In the genomic region with DNA sequence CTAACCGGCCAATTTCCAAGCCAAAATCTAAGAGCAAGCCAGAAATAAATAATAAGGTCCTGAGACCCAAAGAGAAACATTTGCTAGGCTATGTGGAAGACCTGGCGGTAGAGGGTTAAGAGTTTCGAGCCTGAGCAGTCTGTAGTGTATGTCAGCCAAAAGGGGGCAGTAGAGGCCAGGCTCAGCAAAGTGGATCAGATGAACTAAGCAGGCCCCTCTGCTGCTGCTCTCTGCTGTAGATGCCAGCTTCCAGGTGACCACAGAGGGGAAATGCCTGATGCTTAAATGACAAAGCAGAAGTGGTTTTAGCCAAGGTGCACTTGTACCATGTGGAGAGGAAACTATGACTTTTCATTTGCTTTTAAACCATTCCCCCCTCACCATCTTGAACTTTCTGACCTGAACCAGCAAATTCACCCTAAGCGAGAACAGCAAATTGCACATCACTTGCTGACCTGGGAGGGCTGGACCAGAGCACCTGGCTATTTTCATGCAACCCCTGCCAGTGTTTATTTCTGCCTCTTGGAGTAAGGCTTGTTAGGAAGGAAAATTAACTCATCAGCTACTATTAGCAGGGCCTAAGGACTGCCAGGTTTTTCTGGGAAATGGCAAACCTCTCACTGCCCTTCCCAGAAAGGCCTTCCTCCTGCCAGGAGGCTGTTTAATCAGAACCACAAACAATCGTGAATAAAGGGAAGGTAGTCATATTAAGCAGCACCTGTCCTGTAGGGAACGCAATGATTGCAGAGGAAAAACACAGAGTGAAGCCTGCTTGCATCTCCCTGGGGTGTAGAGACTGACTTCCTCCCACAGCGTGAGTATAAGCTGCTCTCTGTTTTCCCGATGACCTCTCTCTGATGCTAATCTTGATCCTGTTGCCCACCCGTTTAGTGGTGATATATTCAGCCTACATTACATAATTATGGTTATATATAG, we compare ENCODE assay signal across 8 cellular contexts.
DNase-seq lines count a peak whose midpoint lies in the region; ATAC-seq and TF ChIP-seq lines count a peak whose summit lies in the region.

No MANE protein-coding gene starts in this region.

- DNase-seq in SK-N-SH (peak; percentile 48), NCI-H82 treated with DMSO at 0.1 percent for 48 hours (lab: John Stamatoyannopoulos, UW; ENCODE audit: unreplicated experiment) (peak; percentile 17), cerebellum (ENCODE audit: low spot score) (peak; percentile 24), lung microvascular endothelial cell (ENCODE audit: low read depth in 2 of 2) (peak; percentile 78 to 93), cerebellar nuclear complex (lab: John Stamatoyannopoulos, UW) (no peak)

- no peaks in the 10 kb centered on the region for H3K9me3 ChIP-seq in SK-N-SH

- no peaks in the 10 kb centered on the region for H3K9me2 ChIP-seq in SK-N-SH

- no peak overlapping the region for H3K4me2 ChIP-seq in SK-N-SH

- H3K27me3 ChIP-seq in SK-N-SH (ENCODE audit: insufficient read depth) = no peaks in the 10 kb centered on the region

- CTCF ChIA-PET in SK-N-SH (lab: Yijun Ruan, JAX) = interaction anchor here (0.6 to 1.9 kb wide), 15 partner anchors 10 to 846 kb away, joined by 3 to 13 read pairs (median 4); no protein-coding TSS in a partner anchor

- H2AFZ ChIP-seq in SK-N-SH (ENCODE audit: low read depth) = no peak overlapping the region

- H3K36me3 ChIP-seq in SK-N-SH (replicated peaks in 1 of 2; ENCODE audit: control insufficient read depth in 1 of 2, insufficient read depth in 2 of 2, low read length in 1 of 2) = no peaks in the 10 kb centered on the region

- POLR2A ChIA-PET in SK-N-SH (lab: Yijun Ruan, JAX) = no interaction called here

- ATAC-seq in SK-N-SH treated with all-trans-retinoic acid at 6 μM for 48 hours (no peak), GM19452 (IDR thresholded peaks at IDR 0.05; ENCODE audit: unreplicated experiment) (peak; percentile 83), HG03354 (IDR thresholded peaks at IDR 0.05; ENCODE audit: poor library complexity, severe bottlenecking, unreplicated experiment) (peak; percentile 96)

- no peak for TF ChIP-seq EP300 in SK-N-SH (IDR thresholded peaks at IDR 0.05; ENCODE audit: borderline replicate concordance in 1 of 2, low read depth in 1 of 2, low read length in 1 of 2)

- peak; percentile 51 for TF ChIP-seq CTCF in SK-N-SH (IDR thresholded peaks at IDR 0.05)

- no peak overlapping the region for H3K9ac ChIP-seq in SK-N-SH

- 38% methylated on average over 9 of the region's 9 CpGs for WGBS in SK-N-SH (ENCODE audit: low lambda C conversion rate)

- no peaks in the 10 kb centered on the region for H3F3A ChIP-seq in SK-N-SH (replicated peaks; ENCODE audit: insufficient read depth)

- no peaks in the 10 kb centered on the region for H4K20me1 ChIP-seq in SK-N-SH (ENCODE audit: insufficient read depth)

- no peaks in the 10 kb centered on the region for H3K4me1 ChIP-seq in SK-N-SH (ENCODE audit: control insufficient read depth in 1 of 2, insufficient read depth in 2 of 2, low read depth in 1 of 2, low read length in 1 of 2)

- peak; percentile 85 for TF ChIP-seq RAD21 in SK-N-SH (IDR thresholded peaks at IDR 0.05; ENCODE audit: low read length)

- H3K27ac ChIP-seq in SK-N-SH (ENCODE audit: low read depth in 2 of 2, low read length in 1 of 2) = no peak overlapping the region

- no peak overlapping the region; a peak in 1 of 4 replicates for H3K4me3 ChIP-seq in SK-N-SH (ENCODE audit: low read depth in 2 of 2, low read length in 1 of 2)

- no peaks in the 10 kb centered on the region for H3K79me2 ChIP-seq in SK-N-SH (ENCODE audit: insufficient read depth)

TF ChIP-seq in SK-N-SH, 30 proteins besides CTCF, POLR2A, EP300 and RAD21:
- no peak for TF ChIP-seq RCOR1 (IDR thresholded peaks at IDR 0.05; ENCODE audit: low read length)
- peak; percentile 54 for TF ChIP-seq SMC3 (IDR thresholded peaks at IDR 0.05; ENCODE audit: low read depth, low read length)

TF ChIP-seq in SK-N-SH treated with all-trans-retinoic acid at 6 μM for 48 hours, 23 proteins besides CTCF, POLR2A, EP300 and RAD21:
- TF ChIP-seq CSDC2 (CRISPR knock-in tag; IDR thresholded peaks at IDR 0.05) (no peak), POU6F1 (CRISPR knock-in tag; IDR thresholded peaks at IDR 0.05; ENCODE audit: borderline replicate concordance, low read depth) (no peak), ZNF8 (CRISPR knock-in tag; IDR thresholded peaks at IDR 0.05) (no peak), ZNF70 (CRISPR knock-in tag; IDR thresholded peaks at IDR 0.05) (no peak), ZNF565 (CRISPR knock-in tag; conservative IDR thresholded peaks at IDR 0.05; ENCODE audit: low read depth) (no peak), GLIS3 (CRISPR knock-in tag; IDR thresholded peaks at IDR 0.05) (no peak), RARB (CRISPR knock-in tag; IDR thresholded peaks at IDR 0.05) (no peak), OSR1 (CRISPR knock-in tag; IDR thresholded peaks at IDR 0.05) (no peak), TCF4 (CRISPR knock-in tag; IDR thresholded peaks at IDR 0.05; ENCODE audit: borderline replicate concordance) (no peak), ESRRG (CRISPR knock-in tag; IDR thresholded peaks at IDR 0.05) (no peak), ARNTL (CRISPR knock-in tag; IDR thresholded peaks at IDR 0.05; ENCODE audit: borderline replicate concordance, low read depth) (no peak), TSHZ2 (CRISPR knock-in tag; IDR thresholded peaks at IDR 0.05) (no peak)
- TF ChIP-seq, protein P1, sequence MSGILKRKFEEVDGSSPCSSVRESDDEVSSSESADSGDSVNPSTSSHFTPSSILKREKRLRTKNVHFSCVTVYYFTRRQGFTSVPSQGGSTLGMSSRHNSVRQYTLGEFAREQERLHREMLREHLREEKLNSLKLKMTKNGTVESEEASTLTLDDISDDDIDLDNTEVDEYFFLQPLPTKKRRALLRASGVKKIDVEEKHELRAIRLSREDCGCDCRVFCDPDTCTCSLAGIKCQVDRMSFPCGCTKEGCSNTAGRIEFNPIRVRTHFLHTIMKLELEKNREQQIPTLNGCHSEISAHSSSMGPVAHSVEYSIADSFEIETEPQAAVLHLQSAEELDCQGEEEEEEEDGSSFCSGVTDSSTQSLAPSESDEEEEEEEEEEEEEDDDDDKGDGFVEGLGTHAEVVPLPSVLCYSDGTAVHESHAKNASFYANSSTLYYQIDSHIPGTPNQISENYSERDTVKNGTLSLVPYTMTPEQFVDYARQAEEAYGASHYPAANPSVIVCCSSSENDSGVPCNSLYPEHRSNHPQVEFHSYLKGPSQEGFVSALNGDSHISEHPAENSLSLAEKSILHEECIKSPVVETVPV (CRISPR knock-in tag; IDR thresholded peaks at IDR 0.05) = no peak
- TF ChIP-seq, protein P2, sequence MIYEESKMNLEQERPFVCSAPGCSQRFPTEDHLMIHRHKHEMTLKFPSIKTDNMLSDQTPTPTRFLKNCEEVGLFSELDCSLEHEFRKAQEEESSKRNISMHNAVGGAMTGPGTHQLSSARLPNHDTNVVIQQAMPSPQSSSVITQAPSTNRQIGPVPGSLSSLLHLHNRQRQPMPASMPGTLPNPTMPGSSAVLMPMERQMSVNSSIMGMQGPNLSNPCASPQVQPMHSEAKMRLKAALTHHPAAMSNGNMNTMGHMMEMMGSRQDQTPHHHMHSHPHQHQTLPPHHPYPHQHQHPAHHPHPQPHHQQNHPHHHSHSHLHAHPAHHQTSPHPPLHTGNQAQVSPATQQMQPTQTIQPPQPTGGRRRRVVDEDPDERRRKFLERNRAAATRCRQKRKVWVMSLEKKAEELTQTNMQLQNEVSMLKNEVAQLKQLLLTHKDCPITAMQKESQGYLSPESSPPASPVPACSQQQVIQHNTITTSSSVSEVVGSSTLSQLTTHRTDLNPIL (CRISPR knock-in tag; IDR thresholded peaks at IDR 0.05; ENCODE audit: low read depth) = no peak

Comparison
In these comparisons a context has a peak if more than half of its experiments do, and no peak if none do; other contexts are left out.
1. DNase-seq: peak in SK-N-SH (single experiment), NCI-H82 treated with DMSO at 0.1 percent for 48 hours (single experiment), cerebellum (single experiment) and lung microvascular endothelial cell (2 of 2); none in cerebellar nuclear complex (0 of 2).